ENCODE assay signal across 7 cellular contexts in the genomic region with DNA sequence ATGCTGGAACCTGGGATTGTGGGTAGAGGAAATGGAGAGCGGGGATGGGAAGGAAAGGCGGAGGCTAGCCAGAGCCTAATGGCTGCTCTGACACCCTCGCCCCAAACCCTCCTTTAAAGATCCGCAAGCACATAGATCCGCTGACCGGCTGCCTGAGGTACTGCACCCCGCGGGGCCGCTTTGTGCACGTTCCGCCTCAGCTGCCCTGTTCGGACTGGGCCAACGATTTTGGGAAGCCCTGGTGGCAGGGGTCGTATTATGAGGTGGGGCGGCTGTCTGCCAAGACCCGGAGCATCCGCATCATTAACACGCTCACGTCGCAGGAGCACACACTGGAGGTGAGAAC. TPM values are rescaled to one million over a fixed set of nuclear protein-coding genes. Genes with fewer than 3 reads are reported as not detected.
DNase-seq lines count a peak whose midpoint lies in the region; FAIRE-seq and TF ChIP-seq lines count a peak whose summit lies in the region.

No MANE protein-coding gene starts in this region.

- TF ChIP-seq CTCF in GM10248 (IDR thresholded peaks at IDR 0.05; ENCODE audit: control extremely low read depth, extremely low read depth, low read depth, missing control alignments) (peak; percentile 37), smooth muscle cell (IDR thresholded peaks at IDR 0.05; ENCODE audit: borderline replicate concordance, insufficient read depth, poor library complexity, severe bottlenecking) (no peak), D721Med (IDR thresholded peaks at IDR 0.05; ENCODE audit: insufficient read depth, missing control alignments) (no peak), GM20000 (IDR thresholded peaks at IDR 0.05; ENCODE audit: extremely low read depth, missing control alignments) (no peak)

- H3K27ac ChIP-seq in adipose tissue (ENCODE audit: low read depth, low read length) (peak overlapping the region; percentile 56), smooth muscle cell (ENCODE audit: low read depth) (peak overlapping the region; percentile 88)

- peaks cover 34% of the 10 kb centered on the region for H3F3A ChIP-seq in smooth muscle cell (ENCODE audit: low read depth)

- WGBS in adipose tissue, 3 donors, result 18 to 48% (median 42%) methylated on average over 20 of the region's 20 CpGs
- WGBS in smooth muscle cell (ENCODE audit: low lambda C conversion rate), result 26% methylated on average over 20 of the region's 20 CpGs

- H3K4me1 ChIP-seq in smooth muscle cell (ENCODE audit: low read depth), result peaks cover 30% of the 10 kb centered on the region

- peak overlapping the region; percentile 90 for H3K4me3 ChIP-seq in iPS-11a (ENCODE audit: low read depth, low read length)
- peak overlapping the region; percentile 49 for H3K4me3 ChIP-seq in smooth muscle cell

- no peak overlapping the region for H2AFZ ChIP-seq in smooth muscle cell (ENCODE audit: low read depth)

- DNase-seq in GM10248 (ENCODE audit: extremely low spot score), result peak; percentile 39
- peak; percentile 42 for DNase-seq in MV-4-11 (lab: John Stamatoyannopoulos, UW)
- no peak for DNase-seq in smooth muscle cell (lab: John Stamatoyannopoulos, UW; ENCODE audit: unreplicated experiment)
- no peak for DNase-seq in D721Med (ENCODE audit: insufficient read length, low spot score)
- no peak for DNase-seq in GM20000 (ENCODE audit: low spot score)

- H3K9ac ChIP-seq in smooth muscle cell (ENCODE audit: low read depth), result peak overlapping the region; percentile 79

- no peaks in the 10 kb centered on the region for H3K79me2 ChIP-seq in smooth muscle cell (ENCODE audit: low read depth)

- POLR2A ChIA-PET in GM10248 (lab: Yijun Ruan, JAX), result no interaction called here

- peaks cover 37% of the 10 kb centered on the region for H4K20me1 ChIP-seq in smooth muscle cell (ENCODE audit: low read depth)

- peak overlapping the region; percentile 84 for H3K4me2 ChIP-seq in smooth muscle cell

- no peak for FAIRE-seq in D721Med (lab: Jason Lieb, UNC)

- CTCF ChIA-PET in GM10248 (lab: Yijun Ruan, JAX), result interaction anchor here (1.0 to 8.9 kb wide), 5 partner anchors 12 to 132 kb away, joined by 3 to 121 read pairs (median 5); no protein-coding TSS in a partner anchor

- no peaks in the 10 kb centered on the region for H3K27me3 ChIP-seq in smooth muscle cell (ENCODE audit: low read depth)

- H3K9me3 ChIP-seq in smooth muscle cell (replicated peaks; ENCODE audit: low read depth), result no peaks in the 10 kb centered on the region

- H3K36me3 ChIP-seq in smooth muscle cell (ENCODE audit: low read depth), result no peaks in the 10 kb centered on the region

RNA-seq across cellular contexts. Expression of gene CYB5D1, which starts 0.7 kb away (rescaled TPM):
- polyA plus RNA-seq in adipose tissue, result 10 to 100 TPM in 2 of 3 donors, 1 to 10 TPM in 1; 8.9 to 15.4 (median 11.2) TPM
- total RNA-seq in smooth muscle cell, result 8.6 and 9.3 TPM in 2 replicates
- 6.6 and 7.9 TPM in 2 replicates for polyA plus RNA-seq in smooth muscle cell

RNA-seq across cellular contexts. Expression of gene NAA38, which starts 1.1 kb away (rescaled TPM):
- polyA plus RNA-seq in adipose tissue (100 to 1,000 TPM in 2 of 3 donors, 10 to 100 TPM in 1; 69.0 to 191 (median 132) TPM), smooth muscle cell (86.1 and 99.4 TPM in 2 replicates)
- total RNA-seq in smooth muscle cell, result 30.6 and 76.4 TPM in 2 replicates

RNA-seq across cellular contexts. Expression of gene TMEM88, which starts 3.6 kb away (rescaled TPM):
- polyA plus RNA-seq in adipose tissue (10 to 100 TPM; 10.4 to 85.7 (median 77.4) TPM), smooth muscle cell (12.7 and 16.1 TPM in 2 replicates)
- 5.1 and 8.6 TPM in 2 replicates for total RNA-seq in smooth muscle cell

RNA-seq across cellular contexts. Expression of gene KDM6B, which starts 24.4 kb away (rescaled TPM):
- polyA plus RNA-seq in adipose tissue (10 to 100 TPM in 2 of 3 donors, 1 to 10 TPM in 1; 4.6 to 44.6 (median 21.6) TPM), smooth muscle cell (5.8 and 11.1 TPM in 2 replicates)
- total RNA-seq in smooth muscle cell, result 4.3 and 9.1 TPM in 2 replicates

RNA-seq across cellular contexts. Expression of gene CHD3, which starts 30.1 kb away (rescaled TPM):
- polyA plus RNA-seq in adipose tissue (100 to 1,000 TPM in 1 of 3 donors, 10 to 100 TPM in 2; 38.4 to 169 (median 39.4) TPM), smooth muscle cell (16.3 and 23.5 TPM in 2 replicates)
- total RNA-seq in smooth muscle cell, result 28.5 and 34.9 TPM in 2 replicates

Comparison
In these comparisons a context has a peak if more than half of its experiments do, and no peak if none do; other contexts are left out.
1. DNase-seq: peak in GM10248 (single experiment) and MV-4-11 (single experiment); none in smooth muscle cell (single experiment), D721Med (single experiment) and GM20000 (single experiment).